In the genomic region with DNA sequence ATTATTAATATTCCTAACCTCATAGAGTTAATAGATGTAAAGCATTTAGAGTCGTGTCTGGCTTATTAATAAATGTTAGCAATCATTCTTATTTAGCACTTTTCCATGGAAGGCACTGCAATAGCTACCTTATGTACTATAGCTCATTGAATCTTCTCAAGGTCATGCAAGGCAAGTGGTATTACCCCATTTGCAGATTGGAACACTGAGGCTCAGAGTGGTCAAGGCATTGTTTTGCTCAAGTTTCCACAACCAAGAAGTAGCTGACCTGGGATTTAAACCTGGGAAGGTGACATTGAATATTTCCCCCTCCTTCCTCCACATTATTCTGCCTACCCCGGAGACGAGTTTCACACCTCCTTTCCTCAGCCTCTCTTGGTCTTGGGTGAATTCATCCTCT, we compare ENCODE assay signal across 1 cellular context.
TF ChIP-seq lines count a peak whose summit lies in the region.

No MANE protein-coding gene starts in this region.

TF ChIP-seq in HepG2, 621 proteins besides CTCF, POLR2A, EP300 and RAD21:
- TF ChIP-seq, protein P1, sequence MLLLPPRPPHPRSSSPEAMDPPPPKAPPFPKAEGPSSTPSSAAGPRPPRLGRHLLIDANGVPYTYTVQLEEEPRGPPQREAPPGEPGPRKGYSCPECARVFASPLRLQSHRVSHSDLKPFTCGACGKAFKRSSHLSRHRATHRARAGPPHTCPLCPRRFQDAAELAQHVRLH (CRISPR knock-in tag; IDR thresholded peaks at IDR 0.05; ENCODE audit: borderline replicate concordance, low read depth) = no peak
- no peak for TF ChIP-seq ZNF33B (CRISPR knock-in tag; IDR thresholded peaks at IDR 0.05)
- no peak for TF ChIP-seq ZFP82 (CRISPR knock-in tag; IDR thresholded peaks at IDR 0.05; ENCODE audit: borderline replicate concordance)
- no peak for TF ChIP-seq YEATS2 (CRISPR knock-in tag; IDR thresholded peaks at IDR 0.05; ENCODE audit: borderline replicate concordance)
- TF ChIP-seq ZNF629 (CRISPR knock-in tag; conservative IDR thresholded peaks at IDR 0.05) = peak; percentile 42; the same call in 1 of the 2 replicates
TF ChIP-seq in HepG2: peak in this region for 1.
